1 cellular context compared by ENCODE assay signal in the genomic region with DNA sequence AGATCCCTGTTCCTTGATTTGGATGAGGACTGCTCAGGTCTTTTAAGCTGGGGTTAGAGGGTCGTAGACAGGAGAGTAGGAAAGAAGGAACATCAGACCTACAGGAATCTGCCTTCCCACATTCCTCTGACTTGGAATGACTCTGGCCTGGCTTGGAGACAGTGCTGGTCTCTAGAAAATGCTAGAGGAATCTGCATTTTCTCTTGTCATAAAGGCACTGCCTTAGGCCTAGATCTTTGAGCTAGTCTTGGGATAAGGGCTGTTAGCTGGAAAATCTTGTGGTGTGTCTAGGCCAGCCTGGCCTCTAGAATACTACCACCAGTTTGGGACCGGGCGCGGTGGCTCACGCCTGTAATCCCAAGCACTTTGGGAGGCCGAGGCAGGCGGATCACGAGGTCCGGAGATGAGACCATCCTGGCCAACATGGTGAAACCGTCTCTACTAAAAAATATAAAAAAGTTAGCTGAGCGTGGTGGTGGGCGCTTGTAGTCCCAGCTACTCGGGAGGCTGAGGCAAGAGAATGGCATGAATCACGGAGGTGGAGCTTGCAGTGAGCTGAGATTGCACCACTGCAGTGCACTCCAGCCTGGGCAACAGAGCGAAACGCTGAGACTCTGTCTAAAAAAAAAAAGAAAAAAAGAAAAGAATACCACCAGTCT.
TF ChIP-seq lines count a peak whose summit lies in the region.

No MANE protein-coding gene starts in this region.

TF ChIP-seq in HEK293, 187 proteins besides CTCF, POLR2A, EP300 and RAD21:
- TF ChIP-seq, protein P1, sequence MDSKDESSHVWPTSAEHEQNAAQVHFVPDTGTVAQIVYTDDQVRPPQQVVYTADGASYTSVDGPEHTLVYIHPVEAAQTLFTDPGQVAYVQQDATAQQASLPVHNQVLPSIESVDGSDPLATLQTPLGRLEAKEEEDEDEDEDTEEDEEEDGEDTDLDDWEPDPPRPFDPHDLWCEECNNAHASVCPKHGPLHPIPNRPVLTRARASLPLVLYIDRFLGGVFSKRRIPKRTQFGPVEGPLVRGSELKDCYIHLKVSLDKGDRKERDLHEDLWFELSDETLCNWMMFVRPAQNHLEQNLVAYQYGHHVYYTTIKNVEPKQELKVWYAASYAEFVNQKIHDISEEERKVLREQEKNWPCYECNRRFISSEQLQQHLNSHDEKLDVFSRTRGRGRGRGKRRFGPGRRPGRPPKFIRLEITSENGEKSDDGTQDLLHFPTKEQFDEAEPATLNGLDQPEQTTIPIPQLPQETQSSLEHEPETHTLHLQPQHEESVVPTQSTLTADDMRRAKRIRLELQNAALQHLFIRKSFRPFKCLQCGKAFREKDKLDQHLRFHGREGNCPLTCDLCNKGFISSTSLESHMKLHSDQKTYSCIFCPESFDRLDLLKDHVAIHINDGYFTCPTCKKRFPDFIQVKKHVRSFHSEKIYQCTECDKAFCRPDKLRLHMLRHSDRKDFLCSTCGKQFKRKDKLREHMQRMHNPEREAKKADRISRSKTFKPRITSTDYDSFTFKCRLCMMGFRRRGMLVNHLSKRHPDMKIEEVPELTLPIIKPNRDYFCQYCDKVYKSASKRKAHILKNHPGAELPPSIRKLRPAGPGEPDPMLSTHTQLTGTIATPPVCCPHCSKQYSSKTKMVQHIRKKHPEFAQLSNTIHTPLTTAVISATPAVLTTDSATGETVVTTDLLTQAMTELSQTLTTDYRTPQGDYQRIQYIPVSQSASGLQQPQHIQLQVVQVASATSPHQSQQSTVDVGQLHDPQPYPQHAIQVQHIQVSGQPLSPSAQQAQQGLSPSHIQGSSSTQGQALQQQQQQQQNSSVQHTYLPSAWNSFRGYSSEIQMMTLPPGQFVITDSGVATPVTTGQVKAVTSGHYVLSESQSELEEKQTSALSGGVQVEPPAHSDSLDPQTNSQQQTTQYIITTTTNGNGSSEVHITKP (tag by site-specific recombination; IDR thresholded peaks at IDR 0.05), result 0 out of 2 replicates have a peak, but pooled peaks have one; percentile 19
- TF ChIP-seq ZNF560 (tag by site-specific recombination; IDR thresholded peaks at IDR 0.05; ENCODE audit: borderline replicate concordance), result no peak
